ENCODE assay signal across 12 cellular contexts in the genomic region with DNA sequence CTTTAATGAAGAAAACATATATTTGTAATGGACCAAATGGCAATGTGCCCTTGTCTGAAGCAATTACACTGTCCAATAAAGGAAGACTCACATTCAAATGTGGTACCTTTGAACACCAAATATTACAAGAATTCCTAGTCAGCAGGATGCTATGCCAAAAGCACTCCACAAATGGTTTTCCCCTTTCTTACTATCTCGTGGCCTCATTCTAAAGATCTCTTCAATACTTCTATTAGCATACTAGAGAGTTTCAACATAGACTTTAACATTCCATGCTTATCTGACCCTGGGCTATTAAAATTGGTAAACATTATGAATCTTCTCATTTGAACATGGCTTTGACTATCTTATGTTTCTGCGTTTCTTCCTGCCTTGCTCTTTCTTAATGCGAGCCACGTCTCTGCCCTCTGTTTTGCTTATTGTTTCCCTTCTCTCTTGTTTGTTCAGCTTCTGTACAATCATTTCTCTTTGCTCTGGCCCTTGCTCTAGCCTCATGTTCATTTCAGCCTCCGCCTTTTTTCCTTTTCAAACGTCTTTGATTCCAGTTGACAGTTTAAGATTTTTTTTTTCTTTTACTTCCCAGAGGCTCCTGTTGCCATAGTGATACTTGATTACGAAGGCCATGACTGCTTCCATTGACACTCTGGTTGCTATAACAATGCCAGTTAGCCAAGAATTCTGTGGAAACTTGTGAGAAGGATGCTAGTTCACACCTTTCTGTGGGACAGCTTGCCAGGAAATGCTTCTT. TPM values are rescaled to one million over a fixed set of nuclear protein-coding genes. Genes with fewer than 3 reads are reported as not detected.
A peak's percentile ranks its signal among the peaks of the same experiment; 100 is the strongest.
DNase-seq lines count a peak whose midpoint lies in the region; ATAC-seq and TF ChIP-seq lines count a peak whose summit lies in the region.
"Had no signal": no experiment of that assay in that cellular context is flagged by ENCODE, and none has a peak within 500 bp of the region (broad histone marks: within the 10 kb centered on the region; RNA-seq: fewer than 3 reads in every experiment).

No MANE protein-coding gene starts in this region.

- H4K20me1 ChIP-seq in hepatocyte (ENCODE audit: insufficient read depth, poor library complexity, severe bottlenecking): no peaks in the 10 kb centered on the region

- H3K4me2 ChIP-seq in hepatocyte: peak overlapping the region; percentile 51

- H3K27ac Mint-ChIP-seq in activated naive CD4-positive, alpha-beta T cell treated with anti-CD3 and anti-CD28 coated beads for 36 hours: no peak overlapping the region
- H3K27ac Mint-ChIP-seq: activated T-helper 2 cell treated with anti-CD3 and anti-CD28 coated beads, Interferon-gamma antibody, Interleukin-2, Interleukin-4, amounts not matched to agents 10 μg/mL and 5 μg/mL and 100 μg/mL, durations not matched to agents 14 hours and 24 hours and 36 hours had no signal

- no peaks in the 10 kb centered on the region for H3K9me2 ChIP-seq in hepatocyte (replicated peaks; ENCODE audit: insufficient read depth)

- H3K27ac ChIP-seq in hepatocyte: peak overlapping the region; percentile 44
- H3K27ac ChIP-seq: parathyroid adenoma, tibial nerve had no signal

- H3K36me3 Mint-ChIP-seq in activated naive CD4-positive, alpha-beta T cell treated with anti-CD3 and anti-CD28 coated beads for 36 hours (ENCODE audit: low read depth): no peaks in the 10 kb centered on the region

- H3K27me3 Mint-ChIP-seq in activated naive CD4-positive, alpha-beta T cell treated with anti-CD3 and anti-CD28 coated beads for 36 hours (ENCODE audit: low read depth): peaks cover 6% of the 10 kb centered on the region

- H3K36me3 ChIP-seq in hepatocyte (replicated peaks; ENCODE audit: insufficient read depth, low read depth): no peaks in the 10 kb centered on the region
- H3K36me3 ChIP-seq: HAP-1, tibial nerve had no signal

- DNase-seq in HS-5 (ENCODE audit: low read depth) (peak; percentile 77), astrocyte of the spinal cord (ENCODE audit: low read depth, low spot score) (peak; percentile 54), hepatocyte (ENCODE audit: low spot score) (peak; percentile 74), renal cortical epithelial cell (ENCODE audit: low read depth) (peak; percentile 44), Kasumi-1 (lab: John Stamatoyannopoulos, UW) (no peak)
- DNase-seq in activated naive CD4-positive, alpha-beta T cell treated with anti-CD3 and anti-CD28 coated beads for 36 hours: no peak
- DNase-seq: activated CD4-positive, CD25-positive, alpha-beta regulatory T cell treated with anti-CD3 and anti-CD28 coated beads, Interleukin-2, amount 50 U/mL, for 72 hours had no signal

- intact Hi-C loops in activated naive CD4-positive, alpha-beta T cell treated with anti-CD3 and anti-CD28 coated beads for 36 hours (cut with micrococcal nuclease): no loop called here

- H3K4me3 ChIP-seq in astrocyte of the spinal cord (ENCODE audit: low read depth, low read length) (no peak overlapping the region), hepatocyte (no peak overlapping the region)
- H3K4me3 ChIP-seq: HAP-1, tibial nerve had no signal

- no peaks in the 10 kb centered on the region for H3K9me3 Mint-ChIP-seq in activated naive CD4-positive, alpha-beta T cell treated with anti-CD3 and anti-CD28 coated beads for 36 hours
- H3K9me3 Mint-ChIP-seq: activated T-helper 2 cell treated with anti-CD3 and anti-CD28 coated beads, Interferon-gamma antibody, Interleukin-2, Interleukin-4, amounts not matched to agents 10 μg/mL and 5 μg/mL and 100 μg/mL, durations not matched to agents 14 hours and 24 hours and 36 hours had no signal

- in situ Hi-C loops in astrocyte of the spinal cord (cut with HindIII; ENCODE audit: low sequenced_read_pairs): no loop called here

- H3K4me3 Mint-ChIP-seq in activated naive CD4-positive, alpha-beta T cell treated with anti-CD3 and anti-CD28 coated beads for 36 hours: no peak overlapping the region

- H2AFZ ChIP-seq in hepatocyte: no peak overlapping the region
- H2AFZ ChIP-seq: parathyroid adenoma had no signal

- no peaks in the 10 kb centered on the region for H3K9me3 ChIP-seq in hepatocyte (ENCODE audit: low read depth)
- H3K9me3 ChIP-seq: HAP-1, tibial nerve had no signal

- H3K27me3 ChIP-seq in hepatocyte: no peaks in the 10 kb centered on the region
- H3K27me3 ChIP-seq: tibial nerve had no signal

- no peaks in the 10 kb centered on the region for H3K79me2 ChIP-seq in hepatocyte
- H3K79me2 ChIP-seq: parathyroid adenoma had no signal

- ATAC-seq in HG02884 (IDR thresholded peaks at IDR 0.05; ENCODE audit: unreplicated experiment): no peak

- CTCF ChIA-PET in activated naive CD4-positive, alpha-beta T cell treated with anti-CD3 and anti-CD28 coated beads for 36 hours (lab: Charles Lee): no interaction called here

- no peak for TF ChIP-seq CTCF in astrocyte of the spinal cord (IDR thresholded peaks at IDR 0.05; ENCODE audit: low read depth, low read length)
- no peak for TF ChIP-seq CTCF in hepatocyte (IDR thresholded peaks at IDR 0.05; ENCODE audit: poor library complexity)

- H3K4me1 ChIP-seq in hepatocyte (ENCODE audit: insufficient read depth): no peaks in the 10 kb centered on the region
- H3K4me1 ChIP-seq: parathyroid adenoma had no signal

- H3K4me1 Mint-ChIP-seq in activated naive CD4-positive, alpha-beta T cell treated with anti-CD3 and anti-CD28 coated beads for 36 hours (ENCODE audit: low read depth): no peaks in the 10 kb centered on the region

- WGBS in hepatocyte (ENCODE audit: low lambda C conversion rate, missing lambda C conversion rate): 19% methylated on average over 7 of the region's 7 CpGs

RNA-seq across cellular contexts. Expression of gene SLC9A9, which starts 49.5 kb away (rescaled TPM):
- total RNA-seq in hepatocyte (5.0 and 6.8 TPM in 2 replicates), renal cortical epithelial cell (1.0 and 2.4 TPM in 2 replicates)
- polyA plus RNA-seq in hepatocyte: 2.2 and 4.3 TPM in 2 replicates
- total RNA-seq in activated naive CD4-positive, alpha-beta T cell treated with anti-CD3 and anti-CD28 coated beads for 36 hours: under 1 TPM; 0.33 to 0.49 TPM

Comparison
In these comparisons a context has a peak if more than half of its experiments do, and no peak if none do; other contexts are left out.
1. DNase-seq: peak in HS-5 (single experiment), astrocyte of the spinal cord (single experiment), hepatocyte (single experiment) and renal cortical epithelial cell (single experiment); none in Kasumi-1 (0 of 2) and activated naive CD4-positive, alpha-beta T cell treated with anti-CD3 and anti-CD28 coated beads for 36 hours (single experiment).